Comparison of ENCODE assay signal across 28 cellular contexts in genomic region chr4:56750231-56750630, GRCh38.
"Had no signal": no experiment of that assay in that cellular context is flagged by ENCODE, and none has a peak within 500 bp of the region (broad histone marks: within the 10 kb centered on the region; RNA-seq: fewer than 3 reads in every experiment).

No MANE protein-coding gene starts in this region.

- DNase-seq: activated CD4-positive, alpha-beta T cell treated with anti-CD3 and anti-CD28 coated beads for 1 hour; activated CD4-positive, alpha-beta T cell treated with anti-CD3 and anti-CD28 coated beads for 4 hours; activated CD4-positive, alpha-beta T cell treated with anti-CD3 and anti-CD28 coated beads, Interleukin-2, amount 10 ng/mL, durations not matched to agents 7 days and 5 days; activated CD4-positive, alpha-beta T cell treated with anti-CD3 and anti-CD28 coated beads, Interleukin-2, amount 50 U/mL, for 4 hours; activated CD4-positive, CD25-positive, alpha-beta regulatory T cell; activated CD8-positive, alpha-beta memory T cell treated with anti-CD3 and anti-CD28 coated beads for 24 hours; activated CD8-positive, alpha-beta T cell treated with anti-CD3 and anti-CD28 coated beads for 36 hours; activated effector memory CD4-positive, alpha-beta T cell treated with Interleukin-2 at 50 U/mL for 16 hours; activated gamma-delta T cell treated with Interleukin-2 at 50 U/mL for 16 hours; activated naive CD4-positive, alpha-beta T cell treated with anti-CD3 and anti-CD28 coated beads, Interleukin-2, amount 50 U/mL, for 16 hours; activated naive CD4-positive, alpha-beta T cell treated with Interleukin-2 at 50 U/mL for 16 hours; activated T-cell treated with anti-CD3 and anti-CD28 coated beads, Interleukin-2, amount 50 U/mL, for 4 hours; amniotic stem cell; anterior cingulate cortex; brain microvascular endothelial cell; effector CD4-positive, alpha-beta T cell; effector memory CD8-positive, alpha-beta T cell; erythroblast; foreskin keratinocyte; gastrocnemius medialis; glutamatergic neuron; heart left ventricle had no signal

- H3K4me1 Mint-ChIP-seq: activated T-helper 17 cell treated with anti-CD3 and anti-CD28 coated beads, Interleukin-2, amount 50 U/mL, for 72 hours had no signal

- H3K4me3 ChIP-seq: coronary artery, esophagus muscularis mucosa, gastrocnemius medialis, heart left ventricle had no signal

- H3K27ac ChIP-seq: brain microvascular endothelial cell, coronary artery, esophagus muscularis mucosa, foreskin keratinocyte, gastrocnemius medialis, heart left ventricle had no signal

- H3K9me3 ChIP-seq: esophagus muscularis mucosa, gastrocnemius medialis had no signal

- H3K36me3 Mint-ChIP-seq: activated naive CD8-positive, alpha-beta T cell had no signal

- H3K4me3 Mint-ChIP-seq: activated CD4-positive, alpha-beta T cell treated with anti-CD3 and anti-CD28 coated beads, Interleukin-2, amount 10 ng/mL, durations not matched to agents 7 days and 5 days; activated CD8-positive, alpha-beta T cell treated with anti-CD3 and anti-CD28 coated beads for 36 hours; activated naive CD8-positive, alpha-beta T cell; activated T-cell treated with anti-CD3 and anti-CD28 coated beads, Interleukin-2, amount 50 U/mL, for 4 hours; activated T-helper 17 cell treated with anti-CD3 and anti-CD28 coated beads, Interleukin-2, amount 50 U/mL, for 72 hours; central memory CD8-positive, alpha-beta T cell; dendritic cell treated with granulocyte-macrophage colony-stimulating factor and Interleukin-4, amounts not matched to agents 40 ng/mL and 50 ng/mL, for 4 days; effector memory CD8-positive, alpha-beta T cell had no signal

- H3K27me3 Mint-ChIP-seq: activated CD4-positive, alpha-beta T cell treated with anti-CD3 and anti-CD28 coated beads, Interleukin-2, amount 10 ng/mL, durations not matched to agents 7 days and 5 days; activated CD8-positive, alpha-beta T cell treated with anti-CD3 and anti-CD28 coated beads for 36 hours; activated naive CD8-positive, alpha-beta T cell; activated T-helper 17 cell treated with anti-CD3 and anti-CD28 coated beads, Interleukin-2, amount 50 U/mL, for 72 hours; central memory CD8-positive, alpha-beta T cell; dendritic cell treated with granulocyte-macrophage colony-stimulating factor and Interleukin-4, amounts not matched to agents 40 ng/mL and 50 ng/mL, for 4 days; effector memory CD8-positive, alpha-beta T cell had no signal

- H3K27me3 ChIP-seq: brain microvascular endothelial cell, esophagus muscularis mucosa, foreskin keratinocyte, gastrocnemius medialis, heart left ventricle had no signal

- ATAC-seq: activated CD8-positive, alpha-beta T cell treated with anti-CD3 and anti-CD28 coated beads for 36 hours; activated T-cell treated with anti-CD3 and anti-CD28 coated beads, Interleukin-2, amount 50 U/mL, for 4 hours; activated T-helper 17 cell treated with anti-CD3 and anti-CD28 coated beads, Interleukin-2, amount 50 U/mL, for 72 hours; effector memory CD8-positive, alpha-beta T cell; foreskin keratinocyte; gastrocnemius medialis; heart left ventricle had no signal

- H3K9me3 Mint-ChIP-seq: activated T-helper 17 cell treated with anti-CD3 and anti-CD28 coated beads, Interleukin-2, amount 50 U/mL, for 72 hours; central memory CD8-positive, alpha-beta T cell; dendritic cell treated with granulocyte-macrophage colony-stimulating factor and Interleukin-4, amounts not matched to agents 40 ng/mL and 50 ng/mL, for 4 days had no signal

- H3K27ac Mint-ChIP-seq: activated CD4-positive, alpha-beta T cell treated with anti-CD3 and anti-CD28 coated beads, Interleukin-2, amount 10 ng/mL, durations not matched to agents 7 days and 5 days; activated CD8-positive, alpha-beta T cell treated with anti-CD3 and anti-CD28 coated beads for 36 hours; activated naive CD8-positive, alpha-beta T cell; activated T-helper 17 cell treated with anti-CD3 and anti-CD28 coated beads, Interleukin-2, amount 50 U/mL, for 72 hours; dendritic cell treated with granulocyte-macrophage colony-stimulating factor and Interleukin-4, amounts not matched to agents 40 ng/mL and 50 ng/mL, for 4 days; effector memory CD8-positive, alpha-beta T cell had no signal

- H3K4me1 ChIP-seq: esophagus muscularis mucosa, foreskin keratinocyte, gastrocnemius medialis, heart left ventricle had no signal

- H3K36me3 ChIP-seq: brain microvascular endothelial cell, esophagus muscularis mucosa, gastrocnemius medialis, heart left ventricle had no signal
